Comparison of ENCODE assay signal across 20 cellular contexts in the genomic region with DNA sequence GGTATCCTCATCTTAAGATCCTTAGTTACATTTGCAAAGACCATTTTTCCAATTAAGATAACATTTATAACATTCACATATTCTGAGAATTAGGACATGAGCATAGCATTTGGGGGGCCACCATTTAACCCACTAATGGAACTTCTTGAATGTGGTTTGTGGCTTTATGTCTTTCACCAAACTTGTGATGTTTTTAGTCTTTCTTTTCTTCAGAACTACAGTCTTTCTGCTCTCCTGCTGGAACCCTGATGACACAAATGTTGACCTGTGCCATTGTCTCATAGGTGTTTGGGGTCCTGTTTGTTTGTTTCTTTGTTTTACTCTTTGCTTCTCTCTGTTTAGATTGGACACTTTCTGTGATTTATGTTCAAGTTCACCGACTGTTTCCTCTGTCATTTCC. TPM values are rescaled to one million over a fixed set of nuclear protein-coding genes. Genes with fewer than 3 reads are reported as not detected.
A peak's percentile ranks its signal among the peaks of the same experiment; 100 is the strongest.
DNase-seq lines count a peak whose midpoint lies in the region; ATAC-seq and TF ChIP-seq lines count a peak whose summit lies in the region.
"Had no signal": no experiment of that assay in that cellular context is flagged by ENCODE, and none has a peak within 500 bp of the region (broad histone marks: within the 10 kb centered on the region; RNA-seq: fewer than 3 reads in every experiment).

No MANE protein-coding gene starts in this region.

- no peaks in the 10 kb centered on the region for H3K27me3 Mint-ChIP-seq in progenitor cell of endocrine pancreas

- no peak for TF ChIP-seq CTCF in HEK293 (tag by site-specific recombination; IDR thresholded peaks at IDR 0.05)
- no peak for TF ChIP-seq CTCF in brain microvascular endothelial cell (IDR thresholded peaks at IDR 0.05; ENCODE audit: low read depth, low read length, missing control alignments)
- no peak for TF ChIP-seq CTCF in progenitor cell of endocrine pancreas (IDR thresholded peaks at IDR 0.05; ENCODE audit: unreplicated experiment)
- TF ChIP-seq CTCF in PC-9 (conservative IDR thresholded peaks at IDR 0.05) = no peak

- in situ Hi-C loops in brain microvascular endothelial cell (cut with HindIII; ENCODE audit: low pct_ligation_motif_present, low sequenced_read_pairs) = no loop called here

- H3K4me1 Mint-ChIP-seq in progenitor cell of endocrine pancreas (ENCODE audit: low read depth) = peaks cover 1% of the 10 kb centered on the region

- intact Hi-C loops in PC-9 (cut with micrococcal nuclease; ENCODE audit: unreplicated experiment) = no loop called here

- no peak overlapping the region for H3K4me3 ChIP-seq in HEK293 (ENCODE audit: low read depth, low read length)
- H3K4me3 ChIP-seq in SJCRH30 = no peak overlapping the region
- H3K4me3 ChIP-seq in brain microvascular endothelial cell (ENCODE audit: low read depth, low read length) = no peak overlapping the region
- no peak overlapping the region for H3K4me3 ChIP-seq in PC-9
- H3K4me3 ChIP-seq: BLaER1 had no signal

- no peak overlapping the region for H3K4me3 Mint-ChIP-seq in progenitor cell of endocrine pancreas (ENCODE audit: low read depth)
- H3K4me3 Mint-ChIP-seq: CD4-positive, CD25-positive, alpha-beta regulatory T cell had no signal

- H2AFZ ChIP-seq in PC-9 = no peak overlapping the region

- POLR2A ChIA-PET in HEK293 (lab: Yijun Ruan, JAX) (no interaction called here), PC-9 (lab: Charles Lee; ENCODE audit: unreplicated experiment) (no interaction called here)

- no peak overlapping the region for H3K4me2 ChIP-seq in PC-9
- H3K4me2 ChIP-seq: BLaER1 had no signal

- H4K20me1 ChIP-seq in PC-9 (ENCODE audit: insufficient read depth) = no peaks in the 10 kb centered on the region
- H4K20me1 ChIP-seq: BLaER1 had no signal

- H3K4me1 ChIP-seq in HEK293 (ENCODE audit: control insufficient read depth, insufficient read depth, low read length) (no peaks in the 10 kb centered on the region), SJCRH30 (peaks cover 35% of the 10 kb centered on the region), PC-9 (replicated peaks; ENCODE audit: insufficient read depth) (peaks cover 29% of the 10 kb centered on the region)

- H3K9me2 ChIP-seq in PC-9 (ENCODE audit: insufficient read depth) = no peaks in the 10 kb centered on the region

- no peaks in the 10 kb centered on the region for H3K9me3 ChIP-seq in HEK293 (ENCODE audit: control insufficient read depth, insufficient read depth, low read depth, low read length)
- H3K9me3 ChIP-seq in SJCRH30 (replicated peaks) = no peaks in the 10 kb centered on the region
- no peaks in the 10 kb centered on the region; the same call in 1 of the 2 replicates for H3K9me3 ChIP-seq in PC-9 (ENCODE audit: insufficient read depth, low read depth)
- H3K9me3 ChIP-seq: BLaER1 had no signal

- H3K9me3 Mint-ChIP-seq in progenitor cell of endocrine pancreas (ENCODE audit: low read depth) = no peaks in the 10 kb centered on the region

- H3K27ac ChIP-seq in HEK293 (ENCODE audit: extremely low read depth, low read depth, low read length) = no peak overlapping the region
- peak overlapping the region; percentile 85 for H3K27ac ChIP-seq in SJCRH30
- H3K27ac ChIP-seq in brain microvascular endothelial cell = peak overlapping the region; percentile 23
- H3K27ac ChIP-seq in PC-9 = no peak overlapping the region
- H3K27ac ChIP-seq: BLaER1 had no signal

- no peak for ATAC-seq in GM19397 (IDR thresholded peaks at IDR 0.05; ENCODE audit: unreplicated experiment)
- ATAC-seq: PC-3, Right ventricle myocardium inferior had no signal

- H3K36me3 Mint-ChIP-seq in progenitor cell of endocrine pancreas (ENCODE audit: insufficient read depth) = peaks cover 19% of the 10 kb centered on the region
- H3K36me3 Mint-ChIP-seq: CD4-positive, CD25-positive, alpha-beta regulatory T cell had no signal

- H3K79me2 ChIP-seq in PC-9 (ENCODE audit: low read depth) = no peaks in the 10 kb centered on the region

- no peak for DNase-seq in SJCRH30
- no peak for DNase-seq in brain microvascular endothelial cell
- DNase-seq in progenitor cell of endocrine pancreas (ENCODE audit: low spot score, unreplicated experiment) = no peak
- no peak for DNase-seq in hepatic stellate cell (ENCODE audit: low spot score)
- DNase-seq in PC-9 = no peak
- DNase-seq: CD4-positive, CD25-positive, alpha-beta regulatory T cell; DMS153; DND-41; H7; KG1; NCI-H1092 treated with DMSO at 0.1 percent for 48 hours; NCI-H1436 treated with DMSO at 0.1 percent for 48 hours; NCI-H187 treated with DMSO at 0.1 percent for 48 hours; NCI-H524 treated with DMSO at 0.1 percent for 48 hours; NCI-H774; PC-3 had no signal

- peaks cover 28% of the 10 kb centered on the region for H3F3A ChIP-seq in PC-9 (ENCODE audit: insufficient read depth, low read depth)

- BruUV-seq in PC-9 (replicated peaks; lab: Mats Ljungman, UMichigan) = no TSS peak

- H3K36me3 ChIP-seq in HEK293 (ENCODE audit: control insufficient read depth in 2 of 2, insufficient read depth in 1 of 2, low read length in 2 of 2) (peaks cover 28 to 43% of the 10 kb centered on the region in 2 experiments), SJCRH30 (0 out of 2 replicates have a peak, but pooled peaks cover 2% of the 10 kb centered on the region), brain microvascular endothelial cell (replicated peaks) (no peaks in the 10 kb centered on the region), PC-9 (ENCODE audit: low read depth) (peaks cover 43% of the 10 kb centered on the region)
- H3K36me3 ChIP-seq: BLaER1 had no signal

- CTCF ChIA-PET in HEK293 (lab: Yijun Ruan, JAX) = no interaction called here
- CTCF ChIA-PET in PC-9 (lab: Charles Lee) = no interaction called here

- H3K27me3 ChIP-seq in SJCRH30 (no peaks in the 10 kb centered on the region), brain microvascular endothelial cell (replicated peaks) (no peaks in the 10 kb centered on the region), PC-9 (ENCODE audit: insufficient read depth, low read depth) (no peaks in the 10 kb centered on the region)
- H3K27me3 ChIP-seq: BLaER1 had no signal

- H3K27ac Mint-ChIP-seq in progenitor cell of endocrine pancreas = peak overlapping the region; percentile 37
- H3K27ac Mint-ChIP-seq: CD4-positive, CD25-positive, alpha-beta regulatory T cell had no signal

TF ChIP-seq in HEK293, 187 proteins besides CTCF, POLR2A, EP300 and RAD21:
- TF ChIP-seq ZNF558 (tag by site-specific recombination; IDR thresholded peaks at IDR 0.05) (peak; percentile 68; the same call in 1 of the 2 replicates), HOXC10 (CRISPR knock-in tag; IDR thresholded peaks at IDR 0.05) (no peak), ZNF701 (tag by site-specific recombination; IDR thresholded peaks at IDR 0.05) (no peak), ZNF473 (tag by site-specific recombination; IDR thresholded peaks at IDR 0.05) (no peak), KLF1 (tag by site-specific recombination; IDR thresholded peaks at IDR 0.05) (no peak)
- TF ChIP-seq, protein P1, sequence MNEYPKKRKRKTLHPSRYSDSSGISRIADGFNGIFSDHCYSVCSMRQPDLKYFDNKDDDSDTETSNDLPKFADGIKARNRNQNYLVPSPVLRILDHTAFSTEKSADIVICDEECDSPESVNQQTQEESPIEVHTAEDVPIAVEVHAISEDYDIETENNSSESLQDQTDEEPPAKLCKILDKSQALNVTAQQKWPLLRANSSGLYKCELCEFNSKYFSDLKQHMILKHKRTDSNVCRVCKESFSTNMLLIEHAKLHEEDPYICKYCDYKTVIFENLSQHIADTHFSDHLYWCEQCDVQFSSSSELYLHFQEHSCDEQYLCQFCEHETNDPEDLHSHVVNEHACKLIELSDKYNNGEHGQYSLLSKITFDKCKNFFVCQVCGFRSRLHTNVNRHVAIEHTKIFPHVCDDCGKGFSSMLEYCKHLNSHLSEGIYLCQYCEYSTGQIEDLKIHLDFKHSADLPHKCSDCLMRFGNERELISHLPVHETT (tag by site-specific recombination; IDR thresholded peaks at IDR 0.05) = no peak
- TF ChIP-seq, protein P2, sequence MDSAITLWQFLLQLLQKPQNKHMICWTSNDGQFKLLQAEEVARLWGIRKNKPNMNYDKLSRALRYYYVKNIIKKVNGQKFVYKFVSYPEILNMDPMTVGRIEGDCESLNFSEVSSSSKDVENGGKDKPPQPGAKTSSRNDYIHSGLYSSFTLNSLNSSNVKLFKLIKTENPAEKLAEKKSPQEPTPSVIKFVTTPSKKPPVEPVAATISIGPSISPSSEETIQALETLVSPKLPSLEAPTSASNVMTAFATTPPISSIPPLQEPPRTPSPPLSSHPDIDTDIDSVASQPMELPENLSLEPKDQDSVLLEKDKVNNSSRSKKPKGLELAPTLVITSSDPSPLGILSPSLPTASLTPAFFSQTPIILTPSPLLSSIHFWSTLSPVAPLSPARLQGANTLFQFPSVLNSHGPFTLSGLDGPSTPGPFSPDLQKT (IDR thresholded peaks at IDR 0.05; ENCODE audit: borderline replicate concordance, low read depth, low read length) = no peak

RNA-seq across cellular contexts. Expression of gene COX11, which starts 23.2 kb away (rescaled TPM):
- 80.9 and 82.9 TPM in 2 replicates for total RNA-seq in SJCRH30 (2014; rRNA removed; shearing (Covaris generic))
- total RNA-seq in progenitor cell of endocrine pancreas (69.2 and 72.6 TPM in 2 replicates), PC-9 (2021) (54.1 and 58.2 TPM in 2 replicates)

RNA-seq across cellular contexts. Expression of gene STXBP4, which starts 23.3 kb away (rescaled TPM):
- total RNA-seq in SJCRH30 (2014; rRNA removed; shearing (Covaris generic)) = 16.9 and 19.9 TPM in 2 replicates
- total RNA-seq in progenitor cell of endocrine pancreas (45.0 and 49.3 TPM in 2 replicates), PC-9 (2021) (6.2 and 12.0 TPM in 2 replicates)

RNA-seq across cellular contexts. Expression of gene TOM1L1, which starts 44.6 kb away (rescaled TPM):
- total RNA-seq in SJCRH30 (2014; rRNA removed; shearing (Covaris generic)) = 11.1 and 13.1 TPM in 2 replicates
- total RNA-seq in progenitor cell of endocrine pancreas (83.1 and 91.2 TPM in 2 replicates), PC-9 (2021) (41.5 and 46.8 TPM in 2 replicates)
- total RNA-seq: CD4-positive, CD25-positive, alpha-beta regulatory T cell had no signal

Comparison
In these comparisons a context has a peak if more than half of its experiments do, and no peak if none do; other contexts are left out.
1. H3K27ac ChIP-seq: peak in SJCRH30 (single experiment) and brain microvascular endothelial cell (single experiment); none in HEK293 (single experiment) and PC-9 (single experiment).